Comparison of ENCODE assay signal across 8 cellular contexts in the genomic region with DNA sequence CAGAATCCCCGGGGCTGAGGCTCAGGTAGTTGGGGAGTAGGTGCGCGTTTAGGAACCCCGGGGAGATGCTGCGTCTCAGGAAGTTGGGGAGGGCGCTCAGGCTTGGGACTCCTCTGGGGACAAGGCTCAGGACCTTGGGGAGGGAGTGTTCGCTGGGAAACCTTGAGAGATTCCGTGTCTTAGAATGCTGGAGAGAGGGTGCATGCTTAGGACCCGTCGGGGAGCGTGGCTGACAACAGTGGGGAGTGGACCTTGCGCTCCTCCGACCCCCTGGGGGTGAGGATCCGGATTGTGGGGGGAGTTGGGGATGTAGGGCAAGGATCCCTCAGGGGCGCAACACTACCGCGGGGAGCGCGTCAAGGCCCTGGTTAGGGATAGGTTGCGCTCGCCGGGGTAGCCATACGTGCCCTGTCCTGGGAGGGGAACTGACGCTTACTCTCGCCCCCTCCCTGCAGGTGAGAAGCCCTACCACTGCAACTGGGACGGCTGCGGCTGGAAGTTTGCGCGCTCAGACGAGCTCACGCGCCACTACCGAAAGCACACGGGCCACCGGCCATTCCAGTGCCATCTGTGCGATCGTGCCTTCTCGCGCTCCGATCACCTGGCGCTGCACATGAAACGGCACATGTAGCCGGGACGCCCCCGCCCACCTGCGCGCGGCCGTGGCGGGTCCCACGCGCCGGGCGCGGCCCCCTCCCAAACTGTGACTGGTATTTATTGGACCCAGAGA. TPM values are rescaled to one million over a fixed set of nuclear protein-coding genes. Genes with fewer than 3 reads are reported as not detected.
A peak's percentile ranks its signal among the peaks of the same experiment; 100 is the strongest.
DNase-seq lines count a peak whose midpoint lies in the region; ATAC-seq and TF ChIP-seq lines count a peak whose summit lies in the region.

No MANE protein-coding gene starts in this region.

- peak overlapping the region; percentile 92 to 99 (median 96) for H3K27ac ChIP-seq in BLaER1 treated with 17β-estradiol and CSF1 and Interleukin-3, amounts not matched to agents 10 nM and 100 nM

- peaks cover 0 to 28% (median 5%) of the 10 kb centered on the region in 11 experiments; a peak in 9 of 22 replicates for H3K27me3 ChIP-seq in BLaER1 treated with 17β-estradiol and CSF1 and Interleukin-3, amounts not matched to agents 10 nM and 100 nM

- H3K4me3 ChIP-seq in BLaER1 treated with 17β-estradiol and CSF1 and Interleukin-3, amounts not matched to agents 10 nM and 100 nM = peak overlapping the region; percentile 84 to 100 (median 96)
- peak overlapping the region; percentile 70 for H3K4me3 ChIP-seq in choroid plexus epithelial cell (ENCODE audit: low read depth, low read length)

- H3K36me3 ChIP-seq in BLaER1 treated with 17β-estradiol and CSF1 and Interleukin-3, amounts not matched to agents 10 nM and 100 nM = peaks cover 18 to 44% (median 32%) of the 10 kb centered on the region in 11 experiments; a peak in 21 of 22 replicates

- peaks cover 0 to 12% (median 6%) of the 10 kb centered on the region in 11 experiments; a peak in 8 of 22 replicates for H3K9me3 ChIP-seq in BLaER1 treated with 17β-estradiol and CSF1 and Interleukin-3, amounts not matched to agents 10 nM and 100 nM (replicated peaks in 1 of 11)

- peaks cover 22 to 35% (median 27%) of the 10 kb centered on the region in 11 experiments; a peak in 21 of 22 replicates for H4K20me1 ChIP-seq in BLaER1 treated with 17β-estradiol and CSF1 and Interleukin-3, amounts not matched to agents 10 nM and 100 nM

- H3K9ac ChIP-seq in BLaER1 treated with 17β-estradiol and CSF1 and Interleukin-3, amounts not matched to agents 10 nM and 100 nM = peak overlapping the region; percentile 96 to 99 (median 98)

- no peak for TF ChIP-seq CTCF in choroid plexus epithelial cell (conservative IDR thresholded peaks at IDR 0.05; ENCODE audit: low read depth, low read length)

- peak; percentile 90 for DNase-seq in RPMI8226
- DNase-seq in choroid plexus epithelial cell (ENCODE audit: low read depth) = no peak
- DNase-seq in myocyte (ENCODE audit: low read depth) = peak; percentile 29
- no peak for DNase-seq in glomerular visceral epithelial cell (ENCODE audit: extremely low spot score)
- no peak for DNase-seq in occipital lobe (lab: John Stamatoyannopoulos, UW)
- no peak for DNase-seq in SK-N-DZ (ENCODE audit: low spot score)

- ATAC-seq in HG03108 (IDR thresholded peaks at IDR 0.05; ENCODE audit: unreplicated experiment) = no peak

- peaks cover 41 to 82% (median 67%) of the 10 kb centered on the region in 10 experiments for H3K4me1 ChIP-seq in BLaER1 treated with 17β-estradiol and CSF1 and Interleukin-3, amounts not matched to agents 10 nM and 100 nM

- peak overlapping the region; percentile 89 to 99 (median 98) for H3K4me2 ChIP-seq in BLaER1 treated with 17β-estradiol and CSF1 and Interleukin-3, amounts not matched to agents 10 nM and 100 nM

RNA-seq across cellular contexts. Expression of a gene that starts 1.9 kb away (rescaled TPM):
- total RNA-seq in myocyte = 9.2 and 13.7 TPM in 2 replicates
- polyA plus RNA-seq in myocyte (2012) = 27.8 TPM
- 3.1 TPM for total RNA-seq in occipital lobe
- polyA plus RNA-seq in SK-N-DZ (2014; cell fraction: cytosol; rRNA removed) = not detected in 2 replicates
- polyA plus RNA-seq in SK-N-DZ (2014; cell fraction: nucleus; rRNA removed) = not detected in 2 replicates

Comparison
In these comparisons a context has a peak if more than half of its experiments do, and no peak if none do; other contexts are left out.
1. DNase-seq: peak in RPMI8226 (single experiment) and myocyte (single experiment); none in choroid plexus epithelial cell (single experiment), glomerular visceral epithelial cell (single experiment), occipital lobe (single experiment) and SK-N-DZ (single experiment).